9 cellular contexts compared by ENCODE assay signal in the genomic region with DNA sequence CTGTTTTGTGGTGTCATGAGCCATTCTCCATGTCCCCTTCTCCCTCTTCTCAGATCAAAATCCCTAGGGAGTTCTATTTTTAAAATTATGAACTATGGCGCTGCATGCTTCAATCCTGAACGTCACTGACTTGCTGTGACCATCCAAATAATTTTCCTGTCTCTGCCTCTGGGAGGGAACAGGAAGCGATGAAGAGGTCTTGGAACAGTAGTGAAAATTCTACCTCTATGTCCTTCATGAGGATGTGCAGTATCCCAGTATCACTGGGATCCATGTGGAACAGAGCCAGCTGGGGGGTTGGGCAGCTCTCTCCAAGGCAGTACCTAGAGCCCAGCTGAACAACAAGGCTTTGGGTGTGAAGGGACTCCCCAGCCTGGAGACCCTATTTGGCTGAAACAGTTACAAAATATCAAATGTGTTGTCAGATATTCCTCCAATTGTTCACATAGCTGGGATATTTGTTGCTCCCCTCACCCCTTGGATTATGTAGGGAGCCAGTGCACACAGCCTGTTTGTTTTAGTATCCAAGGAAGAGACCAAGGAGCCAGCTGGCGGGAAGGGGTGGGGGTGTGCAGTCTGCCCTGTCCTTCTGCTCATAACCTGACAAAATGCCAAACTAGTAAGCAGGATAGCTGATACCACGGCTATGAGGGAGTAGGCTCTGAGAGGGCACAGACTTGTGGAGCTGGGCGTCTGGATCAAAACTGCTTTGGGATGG. TPM values are rescaled to one million over a fixed set of nuclear protein-coding genes. Genes with fewer than 3 reads are reported as not detected.
DNase-seq lines count a peak whose midpoint lies in the region; ATAC-seq, FAIRE-seq and TF ChIP-seq lines count a peak whose summit lies in the region.
"Had no signal": no experiment of that assay in that cellular context is flagged by ENCODE, and none has a peak within 500 bp of the region (broad histone marks: within the 10 kb centered on the region; RNA-seq: fewer than 3 reads in every experiment).

No MANE protein-coding gene starts in this region.

- 68 to 70% methylated on average over 6 of the region's 6 CpGs for WGBS in sigmoid colon, 2 donors

- H3K9me3 ChIP-seq in T-helper 17 cell (ENCODE audit: control insufficient read depth, low read length, poor library complexity, severe bottlenecking) (no peaks in the 10 kb centered on the region), sigmoid colon (no peaks in the 10 kb centered on the region), kidney (ENCODE audit: control insufficient read depth in 1 of 2, low read length in 2 of 2) (no peaks in the 10 kb centered on the region)

- TF ChIP-seq CTCF in sigmoid colon (IDR thresholded peaks at IDR 0.05): no peak
- TF ChIP-seq CTCF in kidney (IDR thresholded peaks at IDR 0.05; ENCODE audit: borderline replicate concordance, extremely low read depth, insufficient read depth): no peak

- H3K27ac ChIP-seq in sigmoid colon (peak overlapping the region; percentile 63 to 80 (median 69)), kidney (ENCODE audit: low read depth in 2 of 2, low read length in 2 of 2) (peak overlapping the region in 1 of 2 donors; percentile 40)

- TF ChIP-seq EP300 in sigmoid colon (IDR thresholded peaks at IDR 0.05): no peak

- H3K27ac Mint-ChIP-seq in T-helper 17 cell: peak overlapping the region; percentile 4

- no peak overlapping the region for H3K4me3 Mint-ChIP-seq in T-helper 17 cell

- DNase-seq in GM04503 (ENCODE audit: low read depth) (peak; percentile 69), T-helper 17 cell (no peak), Right ventricle myocardium superior (peak; percentile 58), sigmoid colon (no peak), kidney (no peak), sciatic nerve (ENCODE audit: low spot score) (no peak)
- DNase-seq in activated CD4-positive, alpha-beta T cell treated with anti-CD3 and anti-CD28 coated beads, Interleukin-2, amount 50 U/mL, for 4 hours: no peak
- DNase-seq: KG1 had no signal

- H3K36me3 ChIP-seq in sigmoid colon: peaks cover 0 to 41% (median 10%) of the 10 kb centered on the region in 4 donors
- H3K36me3 ChIP-seq in kidney (ENCODE audit: control insufficient read depth in 1 of 2, insufficient read depth in 2 of 2, low read length in 2 of 2): peaks cover 2 to 18% of the 10 kb centered on the region in 2 donors

- TF ChIP-seq POLR2A in sigmoid colon (IDR thresholded peaks at IDR 0.05): no peak

- H3K36me3 Mint-ChIP-seq in T-helper 17 cell (ENCODE audit: low read depth): peaks cover 6% of the 10 kb centered on the region

- H3K4me3 ChIP-seq in sigmoid colon (peak overlapping the region in 1 of 4 donors; percentile 12), kidney (ENCODE audit: low read length in 2 of 2) (no peak overlapping the region)

- H3K4me1 ChIP-seq in sigmoid colon (peaks cover 0 to 18% (median 13%) of the 10 kb centered on the region in 4 donors), kidney (ENCODE audit: control insufficient read depth in 1 of 2, insufficient read depth in 1 of 2, low read depth in 1 of 2, low read length in 2 of 2) (no peaks in the 10 kb centered on the region)

- no peaks in the 10 kb centered on the region for H3K27me3 ChIP-seq in sigmoid colon

- no peaks in the 10 kb centered on the region for H3K27me3 Mint-ChIP-seq in T-helper 17 cell

- peaks cover 16% of the 10 kb centered on the region for H3K4me1 Mint-ChIP-seq in T-helper 17 cell

- intact Hi-C loops in Right ventricle myocardium superior (cut with DNase I): no loop called here
- intact Hi-C loops in sigmoid colon (cut with DNase I): no loop called here
- intact Hi-C loops in kidney (cut with DNase I): no loop called here
- intact Hi-C loops in sciatic nerve (cut with DNase I): no loop called here

- ATAC-seq in T-helper 17 cell (no peak), Right ventricle myocardium superior (ENCODE audit: poor library complexity) (peak; percentile 93), GM21447 (IDR thresholded peaks at IDR 0.05; ENCODE audit: unreplicated experiment) (no peak), sciatic nerve (no peak)

- H3K9ac ChIP-seq in kidney (ENCODE audit: low read length in 2 of 2): no peak overlapping the region

- FAIRE-seq in kidney (lab: Jason Lieb, UNC): no peak

RNA-seq across cellular contexts. Expression of gene DCLRE1B, which starts 7.6 kb away (rescaled TPM):
- total RNA-seq in T-helper 17 cell (1 to 10 TPM; 5.4 to 7.0 TPM), Right ventricle myocardium superior (2.2 TPM), sigmoid colon (1 to 10 TPM; 4.3 to 4.9 (median 4.4) TPM), kidney (6.1 TPM), sciatic nerve (5.3 TPM)
- polyA plus RNA-seq in sigmoid colon (1 to 10 TPM; 1.8 to 4.9 (median 2.4) TPM), kidney (ENCODE audit: insufficient read depth, low read depth, low replicate concordance) (1.4 TPM)

RNA-seq across cellular contexts. Expression of gene AP4B1, which starts 8.2 kb away (rescaled TPM):
- 10 to 100 TPM; 52.1 to 56.1 TPM for total RNA-seq in T-helper 17 cell
- 11.4 TPM for total RNA-seq in Right ventricle myocardium superior
- 10 to 100 TPM in 2 of 4 donors, 1 to 10 TPM in 2; 6.2 to 15.5 (median 10.8) TPM for total RNA-seq in sigmoid colon
- polyA plus RNA-seq in sigmoid colon: 10 to 100 TPM in 1 of 3 donors, 1 to 10 TPM in 2; 4.8 to 21.3 (median 7.9) TPM
- total RNA-seq in kidney: 21.7 TPM
- polyA plus RNA-seq in kidney (ENCODE audit: insufficient read depth, low read depth, low replicate concordance): 8.7 TPM
- 21.2 TPM for total RNA-seq in sciatic nerve

RNA-seq across cellular contexts. Expression of gene HIPK1, which starts 16.4 kb away (rescaled TPM):
- 100 to 1,000 TPM; 228 to 253 TPM for total RNA-seq in T-helper 17 cell
- total RNA-seq in Right ventricle myocardium superior: 52.4 TPM
- total RNA-seq in sigmoid colon: 10 to 100 TPM; 47.2 to 57.1 (median 49.9) TPM
- polyA plus RNA-seq in sigmoid colon: 10 to 100 TPM; 13.8 to 16.9 (median 16.6) TPM
- total RNA-seq in kidney: 65.0 TPM
- polyA plus RNA-seq in kidney (ENCODE audit: insufficient read depth, low read depth, low replicate concordance): 8.4 TPM
- 91.2 TPM for total RNA-seq in sciatic nerve

RNA-seq across cellular contexts. Expression of gene BCL2L15, which starts 25.4 kb away (rescaled TPM):
- total RNA-seq in T-helper 17 cell: 1 to 10 TPM; 1.4 to 1.5 TPM
- total RNA-seq in Right ventricle myocardium superior: not detected
- under 1 TPM; under 0.01 to 0.49 (median 0.34) TPM for total RNA-seq in sigmoid colon
- 10 to 100 TPM; 63.1 to 87.9 (median 85.8) TPM for polyA plus RNA-seq in sigmoid colon
- 34.3 TPM for total RNA-seq in kidney
- polyA plus RNA-seq in kidney (ENCODE audit: insufficient read depth, low read depth, low replicate concordance): 2.2 TPM
- 0.85 TPM for total RNA-seq in sciatic nerve

RNA-seq across cellular contexts. Expression of gene PTPN22, which starts 41.2 kb away (rescaled TPM):
- total RNA-seq in T-helper 17 cell (10 to 100 TPM; 40.8 to 42.6 TPM), Right ventricle myocardium superior (0.35 TPM), sigmoid colon (1 to 10 TPM in 3 of 4 donors, under 1 TPM in 1; 0.71 to 2.4 (median 1.4) TPM), kidney (6.6 TPM), sciatic nerve (4.1 TPM)
- polyA plus RNA-seq in sigmoid colon (1 to 10 TPM; 1.8 to 4.4 (median 2.1) TPM), kidney (ENCODE audit: insufficient read depth, low read depth, low replicate concordance) (0.32 TPM)

Comparison
In these comparisons a context has a peak if more than half of its experiments do, and no peak if none do; other contexts are left out.
1. DNase-seq: peak in GM04503 (single experiment) and Right ventricle myocardium superior (single experiment); none in T-helper 17 cell (0 of 3), sigmoid colon (single experiment), kidney (single experiment), activated CD4-positive, alpha-beta T cell treated with anti-CD3 and anti-CD28 coated beads, Interleukin-2, amount 50 U/mL, for 4 hours (0 of 2) and sciatic nerve (single experiment).